In genomic region chr10:86225098-86225782, GRCh38 we compare ENCODE assay signal across 1 cellular context.
TF ChIP-seq lines count a peak whose summit lies in the region.

No MANE protein-coding gene starts in this region.

TF ChIP-seq in GM23338, 12 proteins besides CTCF, POLR2A, EP300 and RAD21 (continued from another document):
- TF ChIP-seq, protein P1, sequence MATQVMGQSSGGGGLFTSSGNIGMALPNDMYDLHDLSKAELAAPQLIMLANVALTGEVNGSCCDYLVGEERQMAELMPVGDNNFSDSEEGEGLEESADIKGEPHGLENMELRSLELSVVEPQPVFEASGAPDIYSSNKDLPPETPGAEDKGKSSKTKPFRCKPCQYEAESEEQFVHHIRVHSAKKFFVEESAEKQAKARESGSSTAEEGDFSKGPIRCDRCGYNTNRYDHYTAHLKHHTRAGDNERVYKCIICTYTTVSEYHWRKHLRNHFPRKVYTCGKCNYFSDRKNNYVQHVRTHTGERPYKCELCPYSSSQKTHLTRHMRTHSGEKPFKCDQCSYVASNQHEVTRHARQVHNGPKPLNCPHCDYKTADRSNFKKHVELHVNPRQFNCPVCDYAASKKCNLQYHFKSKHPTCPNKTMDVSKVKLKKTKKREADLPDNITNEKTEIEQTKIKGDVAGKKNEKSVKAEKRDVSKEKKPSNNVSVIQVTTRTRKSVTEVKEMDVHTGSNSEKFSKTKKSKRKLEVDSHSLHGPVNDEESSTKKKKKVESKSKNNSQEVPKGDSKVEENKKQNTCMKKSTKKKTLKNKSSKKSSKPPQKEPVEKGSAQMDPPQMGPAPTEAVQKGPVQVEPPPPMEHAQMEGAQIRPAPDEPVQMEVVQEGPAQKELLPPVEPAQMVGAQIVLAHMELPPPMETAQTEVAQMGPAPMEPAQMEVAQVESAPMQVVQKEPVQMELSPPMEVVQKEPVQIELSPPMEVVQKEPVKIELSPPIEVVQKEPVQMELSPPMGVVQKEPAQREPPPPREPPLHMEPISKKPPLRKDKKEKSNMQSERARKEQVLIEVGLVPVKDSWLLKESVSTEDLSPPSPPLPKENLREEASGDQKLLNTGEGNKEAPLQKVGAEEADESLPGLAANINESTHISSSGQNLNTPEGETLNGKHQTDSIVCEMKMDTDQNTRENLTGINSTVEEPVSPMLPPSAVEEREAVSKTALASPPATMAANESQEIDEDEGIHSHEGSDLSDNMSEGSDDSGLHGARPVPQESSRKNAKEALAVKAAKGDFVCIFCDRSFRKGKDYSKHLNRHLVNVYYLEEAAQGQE (IDR thresholded peaks at IDR 0.05; ENCODE audit: unreplicated experiment) = no peak
